Comparison of ENCODE assay signal across 6 cellular contexts in genomic region chr11:28512143-28512756, GRCh38.
"Had no signal": no experiment of that assay in that cellular context is flagged by ENCODE, and none has a peak within 500 bp of the region (broad histone marks: within the 10 kb centered on the region; RNA-seq: fewer than 3 reads in every experiment).

No MANE protein-coding gene starts in this region.

- H3K27ac ChIP-seq: HL-60 had no signal

- H3K4me3 ChIP-seq: K562 had no signal

- ATAC-seq: HepG2, K562 had no signal

- DNase-seq: IMR-90, KBM-7 had no signal

- FAIRE-seq: HepG2, HTR-8/SVneo, K562 had no signal
